In the genomic region with DNA sequence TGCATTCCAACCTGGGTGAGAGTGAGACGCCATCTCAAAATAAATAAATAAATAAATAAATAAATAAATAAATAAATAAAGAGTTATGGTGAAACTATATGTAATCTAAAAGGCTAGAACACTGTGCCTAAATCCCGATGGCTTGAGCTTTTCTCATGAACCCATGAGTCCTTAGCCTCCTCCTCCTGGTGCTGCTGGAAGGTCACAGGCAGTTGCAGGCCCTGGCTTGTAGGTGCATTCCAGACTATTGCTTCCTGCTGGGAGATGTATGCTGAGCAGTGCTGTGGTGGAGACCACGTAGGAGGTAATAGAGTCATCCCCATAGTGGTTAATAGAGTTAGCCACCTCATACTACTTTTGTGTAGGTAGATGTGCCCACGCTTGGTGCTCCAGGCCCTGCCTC, we compare ENCODE assay signal across 2 cellular contexts.
TF ChIP-seq lines count a peak whose summit lies in the region.

No MANE protein-coding gene starts in this region.

TF ChIP-seq in IMR-90, 13 proteins besides CTCF, POLR2A, EP300 and RAD21:
- TF ChIP-seq RFX5 (IDR thresholded peaks at IDR 0.05; ENCODE audit: low read depth, low read length): no peak
- TF ChIP-seq, protein P1, sequence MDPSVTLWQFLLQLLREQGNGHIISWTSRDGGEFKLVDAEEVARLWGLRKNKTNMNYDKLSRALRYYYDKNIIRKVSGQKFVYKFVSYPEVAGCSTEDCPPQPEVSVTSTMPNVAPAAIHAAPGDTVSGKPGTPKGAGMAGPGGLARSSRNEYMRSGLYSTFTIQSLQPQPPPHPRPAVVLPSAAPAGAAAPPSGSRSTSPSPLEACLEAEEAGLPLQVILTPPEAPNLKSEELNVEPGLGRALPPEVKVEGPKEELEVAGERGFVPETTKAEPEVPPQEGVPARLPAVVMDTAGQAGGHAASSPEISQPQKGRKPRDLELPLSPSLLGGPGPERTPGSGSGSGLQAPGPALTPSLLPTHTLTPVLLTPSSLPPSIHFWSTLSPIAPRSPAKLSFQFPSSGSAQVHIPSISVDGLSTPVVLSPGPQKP (IDR thresholded peaks at IDR 0.05; ENCODE audit: borderline replicate concordance, low read depth, low read length): no peak
- no peak for TF ChIP-seq RCOR1 (IDR thresholded peaks at IDR 0.05; ENCODE audit: insufficient replicate concordance, low read length)
- TF ChIP-seq CEBPB (IDR thresholded peaks at IDR 0.05; ENCODE audit: low read depth, low read length): no peak
- TF ChIP-seq SMC3 (IDR thresholded peaks at IDR 0.05; ENCODE audit: low read depth, low read length): no peak
- no peak for TF ChIP-seq MAZ (IDR thresholded peaks at IDR 0.05; ENCODE audit: borderline replicate concordance, low read depth, low read length)
- TF ChIP-seq, protein P2, sequence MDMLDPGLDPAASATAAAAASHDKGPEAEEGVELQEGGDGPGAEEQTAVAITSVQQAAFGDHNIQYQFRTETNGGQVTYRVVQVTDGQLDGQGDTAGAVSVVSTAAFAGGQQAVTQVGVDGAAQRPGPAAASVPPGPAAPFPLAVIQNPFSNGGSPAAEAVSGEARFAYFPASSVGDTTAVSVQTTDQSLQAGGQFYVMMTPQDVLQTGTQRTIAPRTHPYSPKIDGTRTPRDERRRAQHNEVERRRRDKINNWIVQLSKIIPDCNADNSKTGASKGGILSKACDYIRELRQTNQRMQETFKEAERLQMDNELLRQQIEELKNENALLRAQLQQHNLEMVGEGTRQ (IDR thresholded peaks at IDR 0.05; ENCODE audit: low read depth, low read length): no peak
- TF ChIP-seq MAFK (IDR thresholded peaks at IDR 0.05; ENCODE audit: low read depth, low read length): no peak
- no peak for TF ChIP-seq CHD1 (IDR thresholded peaks at IDR 0.05; ENCODE audit: low read depth, low read length)
- TF ChIP-seq MXI1 (IDR thresholded peaks at IDR 0.05; ENCODE audit: borderline replicate concordance, low read depth, low read length): no peak
- no peak for TF ChIP-seq BHLHE40 (IDR thresholded peaks at IDR 0.05; ENCODE audit: low read depth, low read length)
- no peak for TF ChIP-seq FOS (IDR thresholded peaks at IDR 0.05; ENCODE audit: low read depth, low read length)
- no peak for TF ChIP-seq NFE2L2 (IDR thresholded peaks at IDR 0.05; ENCODE audit: low read depth, low read length)

TF ChIP-seq in H1, 55 proteins besides CTCF, POLR2A, EP300 and RAD21:
- TF ChIP-seq POLR2AphosphoS5 (IDR thresholded peaks at IDR 0.05; ENCODE audit: low read depth, low read length) (no peak), SUZ12 (IDR thresholded peaks at IDR 0.05; ENCODE audit: low read length) (no peak), TEAD4 (IDR thresholded peaks at IDR 0.05; ENCODE audit: low read depth, low read length) (peak; percentile 47; the same call in 1 of the 2 replicates), CEBPB (IDR thresholded peaks at IDR 0.05; ENCODE audit: low read depth, low read length) (no peak), ZNF274 (IDR thresholded peaks at IDR 0.05; ENCODE audit: borderline replicate concordance, extremely low read depth, low read length) (no peak), HDAC2 (IDR thresholded peaks at IDR 0.05; ENCODE audit: borderline replicate concordance in 1 of 2, low read depth in 2 of 2, low read length in 2 of 2) (no peak), FOSL1 (IDR thresholded peaks at IDR 0.05; ENCODE audit: insufficient read depth, low read depth, low read length) (no peak)
